Comparison of ENCODE assay signal across 8 cellular contexts in genomic region chr12:8950702-8951478, GRCh38. TPM values are rescaled to one million over a fixed set of nuclear protein-coding genes. Genes with fewer than 3 reads are reported as not detected.
A peak's percentile ranks its signal among the peaks of the same experiment; 100 is the strongest.
DNase-seq lines count a peak whose midpoint lies in the region; ATAC-seq and TF ChIP-seq lines count a peak whose summit lies in the region.

No MANE protein-coding gene starts in this region.

- ATAC-seq in activated naive CD8-positive, alpha-beta T cell treated with anti-CD3 and anti-CD28 coated beads, Interleukin-2, amount 10 ng/mL, durations not matched to agents 7 days and 5 days (ENCODE audit: low read depth), result no peak
- ATAC-seq in right lobe of liver (no peak), GM21529 (IDR thresholded peaks at IDR 0.05; ENCODE audit: unreplicated experiment) (no peak), GM19395 (IDR thresholded peaks at IDR 0.05; ENCODE audit: unreplicated experiment) (no peak)

- 25% methylated on average over 9 of the region's 9 CpGs for WGBS in right lobe of liver (ENCODE audit: insufficient coverage, low coverage, low lambda C conversion rate, missing lambda C conversion rate)

- H3K36me3 ChIP-seq in right lobe of liver (peaks cover 0 to 3% (median under 1%) of the 10 kb centered on the region in 4 donors), uterus (no peaks in the 10 kb centered on the region)

- H3K4me1 ChIP-seq in right lobe of liver (peaks cover 0 to 27% (median 9%) of the 10 kb centered on the region in 4 donors), uterus (peaks cover 0 to 10% of the 10 kb centered on the region in 2 donors)

- no peaks in the 10 kb centered on the region for H3K27me3 ChIP-seq in right lobe of liver
- H3K27me3 ChIP-seq in uterus, result no peaks in the 10 kb centered on the region

- H3K9me3 ChIP-seq in right lobe of liver (no peaks in the 10 kb centered on the region), uterus (no peaks in the 10 kb centered on the region)

- H3K27ac ChIP-seq in right lobe of liver, result peak overlapping the region; percentile 83 to 97 (median 94)
- peak overlapping the region; percentile 100 for H3K27ac ChIP-seq in uterus

- H3K4me3 ChIP-seq in right lobe of liver (peak overlapping the region; percentile 64 to 90 (median 78)), uterus (peak overlapping the region; percentile 89 to 91)

- POLR2A ChIA-PET in activated naive CD8-positive, alpha-beta T cell treated with anti-CD3 and anti-CD28 coated beads, Interleukin-2, amount 10 ng/mL, durations not matched to agents 7 days and 5 days (lab: Charles Lee), result interaction anchor here (0.5 to 2.5 kb wide), 7 partner anchors 35 to 113 kb away, joined by 3 to 17 read pairs (median 8); partner anchors contain the start of gene PHC1

- H3K27me3 Mint-ChIP-seq in activated naive CD8-positive, alpha-beta T cell treated with anti-CD3 and anti-CD28 coated beads, Interleukin-2, amount 10 ng/mL, durations not matched to agents 7 days and 5 days, result no peaks in the 10 kb centered on the region

- peak overlapping the region; percentile 91 for H3K27ac Mint-ChIP-seq in activated naive CD8-positive, alpha-beta T cell treated with anti-CD3 and anti-CD28 coated beads, Interleukin-2, amount 10 ng/mL, durations not matched to agents 7 days and 5 days

- intact Hi-C loops in right lobe of liver (cut with DNase I), result no loop called here
- intact Hi-C loops in uterus (cut with DNase I; ENCODE audit: low total_unique reads), result no loop called here

- H3K36me3 Mint-ChIP-seq in activated naive CD8-positive, alpha-beta T cell treated with anti-CD3 and anti-CD28 coated beads, Interleukin-2, amount 10 ng/mL, durations not matched to agents 7 days and 5 days, result peaks cover 23% of the 10 kb centered on the region

- peaks cover 48% of the 10 kb centered on the region for H3K4me1 Mint-ChIP-seq in activated naive CD8-positive, alpha-beta T cell treated with anti-CD3 and anti-CD28 coated beads, Interleukin-2, amount 10 ng/mL, durations not matched to agents 7 days and 5 days

- DNase-seq in stimulated activated naive CD4-positive, alpha-beta T cell (lab: John Stamatoyannopoulos, UW), result peak in 4 of 6 experiments; percentile 11 to 61 (median 50)
- no peak for DNase-seq in stimulated activated naive CD4-positive, alpha-beta T cell treated with Interleukin-2 at 50 U/mL for 16 hours (lab: John Stamatoyannopoulos, UW)
- peak; percentile 39 for DNase-seq in activated naive CD8-positive, alpha-beta T cell treated with anti-CD3 and anti-CD28 coated beads, Interleukin-2, amount 10 ng/mL, durations not matched to agents 7 days and 5 days
- DNase-seq in right lobe of liver (no peak), uterus (no peak), HPDE6-E6E7 (ENCODE audit: extremely low spot score) (no peak)

- peak overlapping the region; percentile 93 for H3K4me3 Mint-ChIP-seq in activated naive CD8-positive, alpha-beta T cell treated with anti-CD3 and anti-CD28 coated beads, Interleukin-2, amount 10 ng/mL, durations not matched to agents 7 days and 5 days

- TF ChIP-seq CTCF in right lobe of liver (IDR thresholded peaks at IDR 0.05) (peak in 1 of 4 donors; percentile 20), uterus (IDR thresholded peaks at IDR 0.05) (no peak)

- H3K9me3 Mint-ChIP-seq in activated naive CD8-positive, alpha-beta T cell treated with anti-CD3 and anti-CD28 coated beads, Interleukin-2, amount 10 ng/mL, durations not matched to agents 7 days and 5 days, result peaks cover 11% of the 10 kb centered on the region

- TF ChIP-seq POLR2A in right lobe of liver (IDR thresholded peaks at IDR 0.05) (no peak), uterus (IDR thresholded peaks at IDR 0.05) (no peak)

RNA-seq across cellular contexts. Expression of gene M6PR, which starts 1.4 kb away (rescaled TPM):
- 100 to 1,000 TPM; 183 to 192 TPM for total RNA-seq in activated naive CD8-positive, alpha-beta T cell treated with anti-CD3 and anti-CD28 coated beads, Interleukin-2, amount 10 ng/mL, durations not matched to agents 7 days and 5 days
- total RNA-seq in right lobe of liver (10 to 100 TPM; 45.5 to 82.2 (median 69.1) TPM), uterus (100 to 1,000 TPM in 1 of 4 donors, 10 to 100 TPM in 3; 45.9 to 128 (median 75.4) TPM)

RNA-seq across cellular contexts. Expression of gene PHC1, which starts 36.6 kb away (rescaled TPM):
- total RNA-seq in activated naive CD8-positive, alpha-beta T cell treated with anti-CD3 and anti-CD28 coated beads, Interleukin-2, amount 10 ng/mL, durations not matched to agents 7 days and 5 days, result 10 to 100 TPM; 20.6 to 23.9 TPM
- total RNA-seq in right lobe of liver, result 10 to 100 TPM in 1 of 6 experiments, 1 to 10 TPM in 5; 3.3 to 15.0 (median 7.4) TPM
- 10 to 100 TPM; 27.7 to 82.0 (median 53.7) TPM for total RNA-seq in uterus

RNA-seq across cellular contexts. Expression of gene KLRG1, which starts 38.5 kb away (rescaled TPM):
- 10 to 100 TPM; 14.4 to 16.1 TPM for total RNA-seq in activated naive CD8-positive, alpha-beta T cell treated with anti-CD3 and anti-CD28 coated beads, Interleukin-2, amount 10 ng/mL, durations not matched to agents 7 days and 5 days
- total RNA-seq in right lobe of liver (1 to 10 TPM; 1.3 to 2.7 (median 1.6) TPM), uterus (1 to 10 TPM in 2 of 4 donors, under 1 TPM in 1, not detected in 1; 0.26 to 5.1 (median 1.5) TPM)

Comparison
In these comparisons a context has a peak if more than half of its experiments do, and no peak if none do; other contexts are left out.
1. DNase-seq: peak in stimulated activated naive CD4-positive, alpha-beta T cell (4 of 6) and activated naive CD8-positive, alpha-beta T cell treated with anti-CD3 and anti-CD28 coated beads, Interleukin-2, amount 10 ng/mL, durations not matched to agents 7 days and 5 days (single experiment); none in stimulated activated naive CD4-positive, alpha-beta T cell treated with Interleukin-2 at 50 U/mL for 16 hours (single experiment), right lobe of liver (0 of 3), uterus (0 of 2) and HPDE6-E6E7 (single experiment).